19 cellular contexts compared by ENCODE assay signal in genomic region chr4:141899103-141899502, GRCh38.
"Had no signal": no experiment of that assay in that cellular context is flagged by ENCODE, and none has a peak within 500 bp of the region (broad histone marks: within the 10 kb centered on the region; RNA-seq: fewer than 3 reads in every experiment).

No MANE protein-coding gene starts in this region.

- ATAC-seq: activated T-cell treated with anti-CD3 and anti-CD28 coated beads, Interleukin-2, amount 50 U/mL, for 72 hours; gastrocnemius medialis; left lung had no signal

- H3K27me3 ChIP-seq: ascending aorta, gastrocnemius medialis, left lung, thyroid gland had no signal

- H3K9me3 ChIP-seq: ascending aorta, gastrocnemius medialis, left lung, thyroid gland had no signal

- H3K27ac Mint-ChIP-seq: activated naive CD4-positive, alpha-beta T cell treated with anti-CD3 and anti-CD28 coated beads, Interleukin-2, amount 50 U/mL, for 24 hours; activated T-cell treated with anti-CD3 and anti-CD28 coated beads, Interleukin-2, amount 50 U/mL, for 72 hours had no signal

- H3K27me3 Mint-ChIP-seq: activated naive CD4-positive, alpha-beta T cell treated with anti-CD3 and anti-CD28 coated beads, Interleukin-2, amount 50 U/mL, for 24 hours had no signal

- H3K36me3 Mint-ChIP-seq: activated naive CD4-positive, alpha-beta T cell treated with anti-CD3 and anti-CD28 coated beads, Interleukin-2, amount 50 U/mL, for 24 hours had no signal

- H3K27ac ChIP-seq: ascending aorta, gastrocnemius medialis, left lung, thyroid gland had no signal

- H3K4me1 Mint-ChIP-seq: activated naive CD4-positive, alpha-beta T cell treated with anti-CD3 and anti-CD28 coated beads, Interleukin-2, amount 50 U/mL, for 24 hours had no signal

- H3K36me3 ChIP-seq: ascending aorta, gastrocnemius medialis, left lung, thyroid gland had no signal

- H3K4me3 ChIP-seq: ascending aorta, gastrocnemius medialis, left lung, thyroid gland had no signal

- H3K4me1 ChIP-seq: ascending aorta, gastrocnemius medialis, left lung, thyroid gland had no signal

- DNase-seq: activated CD4-positive, alpha-beta T cell treated with anti-CD3 and anti-CD28 coated beads, Interleukin-2, amount 50 U/mL, for 4 hours; activated gamma-delta T cell; activated T-cell treated with anti-CD3 and anti-CD28 coated beads, Interleukin-2, amount 50 U/mL, for 72 hours; cerebellar nuclear complex; cortex of kidney; gastrocnemius medialis; head of caudate nucleus; kidney; left lung; nephron progenitor cell; nucleus accumbens; posterior cingulate gyrus; retina; stimulated activated CD4-positive, alpha-beta T cell treated with anti-CD3 and anti-CD28 coated beads, Interleukin-1b, Interleukin-23, amount 100 ng/mL, for 48 hours; stimulated activated CD8-positive, alpha-beta memory T cell treated with anti-CD3 and anti-CD28 coated beads, Interleukin-4, amount 100 ng/mL, for 48 hours; stimulated activated naive CD4-positive, alpha-beta T cell; thyroid gland had no signal

- H3K4me3 Mint-ChIP-seq: activated naive CD4-positive, alpha-beta T cell treated with anti-CD3 and anti-CD28 coated beads, Interleukin-2, amount 50 U/mL, for 24 hours; activated T-cell treated with anti-CD3 and anti-CD28 coated beads, Interleukin-2, amount 50 U/mL, for 72 hours; nephron progenitor cell had no signal

- H3K9me3 Mint-ChIP-seq: activated naive CD4-positive, alpha-beta T cell treated with anti-CD3 and anti-CD28 coated beads, Interleukin-2, amount 50 U/mL, for 24 hours; activated T-cell treated with anti-CD3 and anti-CD28 coated beads, Interleukin-2, amount 50 U/mL, for 72 hours had no signal
